ENCODE assay signal across 14 cellular contexts in genomic region chr7:47622586-47622945, GRCh38. TPM values are rescaled to one million over a fixed set of nuclear protein-coding genes. Genes with fewer than 3 reads are reported as not detected.
DNase-seq lines count a peak whose midpoint lies in the region; ATAC-seq, FAIRE-seq and TF ChIP-seq lines count a peak whose summit lies in the region.
"Had no signal": no experiment of that assay in that cellular context is flagged by ENCODE, and none has a peak within 500 bp of the region (broad histone marks: within the 10 kb centered on the region; RNA-seq: fewer than 3 reads in every experiment).

No MANE protein-coding gene starts in this region.

- no peak overlapping the region for H2BK120ac ChIP-seq in trophoblast cell (ENCODE audit: insufficient read depth, low read length, poor library complexity)

- no peak overlapping the region for H2AFZ ChIP-seq in trophoblast cell (ENCODE audit: insufficient read depth, low read length, poor library complexity)

- H3K27ac Mint-ChIP-seq in endothelial cell (ENCODE audit: unreplicated experiment): no peak overlapping the region
- H3K27ac Mint-ChIP-seq: stimulated activated effector memory CD8-positive, alpha-beta T cell treated with anti-CD3 and anti-CD28 coated beads, Interleukin-12 subunit alpha, Interleukin-12 subunit beta, amount 100 ng/mL, for 72 hours had no signal

- no peak for TF ChIP-seq POLR2A in H54 (IDR thresholded peaks at IDR 0.05; ENCODE audit: low read depth, low read length)

- H3K79me2 ChIP-seq in trophoblast cell (ENCODE audit: control insufficient read depth, insufficient read depth, low read length, poor library complexity): no peaks in the 10 kb centered on the region

- intact Hi-C loops in Right ventricle myocardium inferior (cut with DNase I): no loop called here
- intact Hi-C loops in cardiac septum (cut with DNase I): no loop called here
- intact Hi-C loops in heart right ventricle (cut with DNase I): no loop called here

- peak overlapping the region; percentile 30 for H2BK12ac ChIP-seq in trophoblast cell (ENCODE audit: low read length)

- H3K9me3 Mint-ChIP-seq in endothelial cell (ENCODE audit: unreplicated experiment): no peaks in the 10 kb centered on the region
- H3K9me3 Mint-ChIP-seq: stimulated activated effector memory CD8-positive, alpha-beta T cell treated with anti-CD3 and anti-CD28 coated beads, Interleukin-12 subunit alpha, Interleukin-12 subunit beta, amount 100 ng/mL, for 72 hours had no signal

- no peak overlapping the region for H3K4me2 ChIP-seq in trophoblast cell (ENCODE audit: low read length)

- no peak overlapping the region for H3K18ac ChIP-seq in trophoblast cell (ENCODE audit: low read length)

- H2BK5ac ChIP-seq in trophoblast cell (ENCODE audit: low read depth, low read length, poor library complexity): no peak overlapping the region

- H3K27ac ChIP-seq in heart right ventricle: peak overlapping the region in 9 of 10 donors; percentile 34 to 86 (median 66)
- H3K27ac ChIP-seq in trophoblast cell (ENCODE audit: low read depth, low read length): no peak overlapping the region

- no peak overlapping the region for H3K4me3 ChIP-seq in heart right ventricle
- H3K4me3 ChIP-seq in trophoblast cell (ENCODE audit: low read depth, low read length): no peak overlapping the region
- H3K4me3 ChIP-seq: adrenal gland had no signal

- no peak for FAIRE-seq in H54 (lab: Jason Lieb, UNC)
- FAIRE-seq: endothelial cell of umbilical vein, TTC549 had no signal

- no peaks in the 10 kb centered on the region for H3K27me3 ChIP-seq in heart right ventricle
- no peaks in the 10 kb centered on the region for H3K27me3 ChIP-seq in trophoblast cell (ENCODE audit: insufficient read depth, low read length)
- H3K27me3 ChIP-seq: adrenal gland had no signal

- no peak overlapping the region for H3K4me3 Mint-ChIP-seq in endothelial cell (ENCODE audit: unreplicated experiment)
- H3K4me3 Mint-ChIP-seq: stimulated activated effector memory CD8-positive, alpha-beta T cell treated with anti-CD3 and anti-CD28 coated beads, Interleukin-12 subunit alpha, Interleukin-12 subunit beta, amount 100 ng/mL, for 72 hours had no signal

- no peaks in the 10 kb centered on the region for H3K36me3 Mint-ChIP-seq in endothelial cell (ENCODE audit: low read depth, unreplicated experiment)
- H3K36me3 Mint-ChIP-seq: stimulated activated effector memory CD8-positive, alpha-beta T cell treated with anti-CD3 and anti-CD28 coated beads, Interleukin-12 subunit alpha, Interleukin-12 subunit beta, amount 100 ng/mL, for 72 hours had no signal

- peaks cover 19% of the 10 kb centered on the region for H3K4me1 Mint-ChIP-seq in endothelial cell (ENCODE audit: unreplicated experiment)
- H3K4me1 Mint-ChIP-seq: stimulated activated effector memory CD8-positive, alpha-beta T cell treated with anti-CD3 and anti-CD28 coated beads, Interleukin-12 subunit alpha, Interleukin-12 subunit beta, amount 100 ng/mL, for 72 hours had no signal

- H4K91ac ChIP-seq in trophoblast cell (ENCODE audit: low read depth, low read length): no peak overlapping the region

- DNase-seq in Right ventricle myocardium inferior (ENCODE audit: missing footprints) (no peak), cardiac septum (ENCODE audit: low spot score) (no peak), heart right ventricle (no peak), trophoblast cell (no peak), endothelial cell (ENCODE audit: low spot score) (no peak), H54 (ENCODE audit: insufficient read length, low spot score) (no peak), superior temporal gyrus (ENCODE audit: extremely low spot score) (no peak)
- DNase-seq: adrenal gland, Kasumi-1, NCI-H2081 treated with DMSO at 0.1 percent for 48 hours had no signal

- peaks cover 3% of the 10 kb centered on the region for H3K27me3 Mint-ChIP-seq in endothelial cell (ENCODE audit: unreplicated experiment)

- ATAC-seq in Right ventricle myocardium inferior (peak; percentile 4), heart right ventricle (peak in 6 of 8 donors; percentile 13 to 63 (median 23)), GM21717 (IDR thresholded peaks at IDR 0.05; ENCODE audit: unreplicated experiment) (no peak)
- ATAC-seq: stimulated activated effector memory CD8-positive, alpha-beta T cell treated with anti-CD3 and anti-CD28 coated beads, Interleukin-12 subunit alpha, Interleukin-12 subunit beta, amount 100 ng/mL, for 72 hours had no signal

- no peak overlapping the region for H4K12ac ChIP-seq in trophoblast cell (ENCODE audit: low read depth, low read length)

- H3K36me3 ChIP-seq in heart right ventricle (no peaks in the 10 kb centered on the region), trophoblast cell (ENCODE audit: control insufficient read depth in 1 of 2, insufficient read depth in 2 of 2, low read length in 2 of 2) (no peaks in the 10 kb centered on the region)
- H3K36me3 ChIP-seq: adrenal gland had no signal

- no peak overlapping the region for H3K14ac ChIP-seq in trophoblast cell (ENCODE audit: low read length)

- TF ChIP-seq CTCF in heart right ventricle (IDR thresholded peaks at IDR 0.05) (no peak), endothelial cell (IDR thresholded peaks at IDR 0.05; ENCODE audit: unreplicated experiment) (no peak)

- no peak overlapping the region for H4K8ac ChIP-seq in trophoblast cell (ENCODE audit: low read depth, low read length)

- H3K4ac ChIP-seq in trophoblast cell (ENCODE audit: low read depth, low read length): no peak overlapping the region

- H3K9me3 ChIP-seq in heart right ventricle (no peaks in the 10 kb centered on the region), trophoblast cell (ENCODE audit: insufficient read depth, low read depth, low read length) (peaks cover 4% of the 10 kb centered on the region)
- H3K9me3 ChIP-seq: adrenal gland had no signal

- H2AK5ac ChIP-seq in trophoblast cell (ENCODE audit: low read length): no peak overlapping the region

- H3K4me1 ChIP-seq in heart right ventricle (peaks cover 0 to 33% (median 19%) of the 10 kb centered on the region in 9 donors), trophoblast cell (ENCODE audit: control insufficient read depth in 1 of 2, insufficient read depth in 2 of 2, low read length in 2 of 2) (peaks cover 7 to 9% of the 10 kb centered on the region in 2 experiments)

- no peak overlapping the region for H3K23ac ChIP-seq in trophoblast cell (ENCODE audit: low read length)

- H3K79me1 ChIP-seq in trophoblast cell (ENCODE audit: low read length): peaks cover 7% of the 10 kb centered on the region

- H3K9ac ChIP-seq in trophoblast cell (ENCODE audit: low read length): no peak overlapping the region

RNA-seq across cellular contexts. Expression of gene TNS3, which starts 40.7 kb away (rescaled TPM):
- total RNA-seq in Right ventricle myocardium inferior: 44.8 TPM
- 29.0 TPM for total RNA-seq in cardiac septum
- 10 to 100 TPM; 29.9 to 74.2 (median 35.6) TPM for total RNA-seq in heart right ventricle
- 10 to 100 TPM in 1 of 2 donors, 1 to 10 TPM in 1; 6.7 to 14.3 TPM for polyA plus RNA-seq in heart right ventricle
- polyA plus RNA-seq in trophoblast cell (2013): 85.9 and 86.5 TPM in 2 replicates
- total RNA-seq in endothelial cell (ENCODE audit: unreplicated experiment): 7.5 TPM
